Comparison of ENCODE assay signal across 22 cellular contexts in genomic region chr7:138662066-138663061, GRCh38. TPM values are rescaled to one million over a fixed set of nuclear protein-coding genes. Genes with fewer than 3 reads are reported as not detected.
"Had no signal": no experiment of that assay in that cellular context is flagged by ENCODE, and none has a peak within 500 bp of the region (broad histone marks: within the 10 kb centered on the region; RNA-seq: fewer than 3 reads in every experiment).

No MANE protein-coding gene starts in this region.

- H3K27ac Mint-ChIP-seq: activated naive CD4-positive, alpha-beta T cell treated with anti-CD3 and anti-CD28 coated beads for 36 hours; activated T-helper 17 cell treated with anti-CD3 and anti-CD28 coated beads, Interleukin-2, amount 50 U/mL, for 72 hours; natural killer cell treated with Interleukin-12 subunit alpha and Interleukin-12 subunit beta and Interleukin-15 and Interleukin-18, amount 100 ng/mL, for 72 hours; stimulated activated effector memory CD8-positive, alpha-beta T cell treated with anti-CD3 and anti-CD28 coated beads, Interleukin-12 subunit alpha, Interleukin-12 subunit beta, amount 100 ng/mL, for 72 hours had no signal

- H3K4me3 ChIP-seq: coronary artery, gastroesophageal sphincter, lower lobe of right lung, right atrium auricular region, SJSA1, tibial artery had no signal

- H3K4me1 ChIP-seq: lower lobe of right lung, right atrium auricular region, SJSA1 had no signal

- H3K36me3 ChIP-seq: gastroesophageal sphincter, lower lobe of right lung, right atrium auricular region, SJSA1, tibial artery had no signal

- H3K36me3 Mint-ChIP-seq: natural killer cell treated with Interleukin-12 subunit alpha and Interleukin-12 subunit beta and Interleukin-15 and Interleukin-18, amount 100 ng/mL, for 72 hours; stimulated activated effector memory CD8-positive, alpha-beta T cell treated with anti-CD3 and anti-CD28 coated beads, Interleukin-12 subunit alpha, Interleukin-12 subunit beta, amount 100 ng/mL, for 72 hours had no signal

- DNase-seq: activated CD4-positive, alpha-beta T cell treated with anti-CD3 and anti-CD28 coated beads, Interleukin-2, amount 50 U/mL, for 1 hour; activated CD4-positive, CD25-positive, alpha-beta regulatory T cell; activated naive CD4-positive, alpha-beta T cell treated with anti-CD3 and anti-CD28 coated beads for 36 hours; activated T-cell treated with anti-CD3 and anti-CD28 coated beads for 4 hours; caudate nucleus; effector CD4-positive, alpha-beta T cell; hippocampal formation; lower lobe of right lung; posterior cingulate gyrus; small intestine; T-helper 1 cell; tibial artery had no signal

- H3K4me3 Mint-ChIP-seq: activated naive CD4-positive, alpha-beta T cell treated with anti-CD3 and anti-CD28 coated beads for 36 hours; activated T-helper 17 cell treated with anti-CD3 and anti-CD28 coated beads, Interleukin-2, amount 50 U/mL, for 72 hours; natural killer cell treated with Interleukin-12 subunit alpha and Interleukin-12 subunit beta and Interleukin-15 and Interleukin-18, amount 100 ng/mL, for 72 hours; stimulated activated effector memory CD8-positive, alpha-beta T cell treated with anti-CD3 and anti-CD28 coated beads, Interleukin-12 subunit alpha, Interleukin-12 subunit beta, amount 100 ng/mL, for 72 hours had no signal

- H3K27ac ChIP-seq: coronary artery, epithelial cell of prostate, gastroesophageal sphincter, lower lobe of right lung, right atrium auricular region, SJSA1, tibial artery had no signal

- H3K27me3 ChIP-seq: right atrium auricular region, SJSA1 had no signal

- H3K9me3 Mint-ChIP-seq: activated naive CD4-positive, alpha-beta T cell treated with anti-CD3 and anti-CD28 coated beads for 36 hours; activated T-helper 17 cell treated with anti-CD3 and anti-CD28 coated beads, Interleukin-2, amount 50 U/mL, for 72 hours; natural killer cell treated with Interleukin-12 subunit alpha and Interleukin-12 subunit beta and Interleukin-15 and Interleukin-18, amount 100 ng/mL, for 72 hours; stimulated activated effector memory CD8-positive, alpha-beta T cell treated with anti-CD3 and anti-CD28 coated beads, Interleukin-12 subunit alpha, Interleukin-12 subunit beta, amount 100 ng/mL, for 72 hours had no signal

- ATAC-seq: activated T-helper 17 cell treated with anti-CD3 and anti-CD28 coated beads, Interleukin-2, amount 50 U/mL, for 72 hours; gastroesophageal sphincter; lower lobe of right lung; natural killer cell treated with Interleukin-12 subunit alpha and Interleukin-12 subunit beta and Interleukin-15 and Interleukin-18, amount 100 ng/mL, for 72 hours; stimulated activated effector memory CD8-positive, alpha-beta T cell treated with anti-CD3 and anti-CD28 coated beads, Interleukin-12 subunit alpha, Interleukin-12 subunit beta, amount 100 ng/mL, for 72 hours had no signal

- H3K9me3 ChIP-seq: gastroesophageal sphincter, lower lobe of right lung, right atrium auricular region, SJSA1, tibial artery had no signal

RNA-seq across cellular contexts. Expression of gene SVOPL, which starts 38.8 kb away (rescaled TPM):
- total RNA-seq: activated CD8-positive, alpha-beta memory T cell treated with anti-CD3 and anti-CD28 coated beads for 36 hours; activated naive CD4-positive, alpha-beta T cell treated with anti-CD3 and anti-CD28 coated beads for 36 hours; activated T-helper 17 cell treated with anti-CD3 and anti-CD28 coated beads, Interleukin-2, amount 50 U/mL, for 72 hours; mucosa of gallbladder; natural killer cell treated with Interleukin-12 subunit alpha and Interleukin-12 subunit beta and Interleukin-15 and Interleukin-18, amount 100 ng/mL, for 72 hours; right atrium auricular region; SJSA1 had no signal
